In the genomic region with DNA sequence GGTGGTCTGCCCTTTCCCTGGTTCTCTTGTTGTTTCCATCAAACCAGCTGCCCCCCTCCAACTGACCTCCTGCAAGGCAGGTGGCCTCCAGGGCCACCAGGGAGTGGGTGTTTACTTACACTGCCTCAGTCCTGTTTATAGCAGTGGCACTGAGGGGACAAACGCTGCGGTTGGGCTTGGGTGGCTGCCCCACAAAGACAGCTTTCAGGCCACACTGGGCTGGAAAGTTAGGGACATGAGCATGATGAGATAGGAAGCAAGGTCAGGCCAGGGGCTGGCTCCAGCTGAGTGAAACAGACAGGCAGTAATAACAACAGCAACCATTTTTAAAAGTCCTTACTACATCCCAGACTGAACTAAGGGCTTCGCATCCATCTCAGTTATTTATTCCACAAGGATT, we compare ENCODE assay signal across 17 cellular contexts. TPM values are rescaled to one million over a fixed set of nuclear protein-coding genes. Genes with fewer than 3 reads are reported as not detected.
A peak's percentile ranks its signal among the peaks of the same experiment; 100 is the strongest.
DNase-seq lines count a peak whose midpoint lies in the region; TF ChIP-seq lines count a peak whose summit lies in the region.
"Had no signal": no experiment of that assay in that cellular context is flagged by ENCODE, and none has a peak within 500 bp of the region (broad histone marks: within the 10 kb centered on the region; RNA-seq: fewer than 3 reads in every experiment).

No MANE protein-coding gene starts in this region.

- no peak overlapping the region for H3K4me3 Mint-ChIP-seq in activated naive CD4-positive, alpha-beta T cell treated with anti-CD3 and anti-CD28 coated beads, Interleukin-2, amount 10 ng/mL, durations not matched to agents 7 days and 5 days
- H3K4me3 Mint-ChIP-seq in activated naive CD4-positive, alpha-beta T cell treated with anti-CD3 and anti-CD28 coated beads for 36 hours, result no peak overlapping the region
- H3K4me3 Mint-ChIP-seq: CD4-positive, alpha-beta memory T cell; GM23338 had no signal

- intact Hi-C loops in activated naive CD4-positive, alpha-beta T cell treated with anti-CD3 and anti-CD28 coated beads for 36 hours (cut with micrococcal nuclease), result no loop called here
- intact Hi-C loops in adrenal gland (cut with DNase I), result loop anchor here in 1 of 2 donors (10.0 kb wide), 1 partner anchor 141 kb away; no protein-coding TSS in a partner anchor

- H3K27me3 ChIP-seq in adrenal gland, result no peaks in the 10 kb centered on the region

- WGBS in adrenal gland, 4 donors, result 26 to 80% (median 44%) methylated on average over 1 to 3 of the region's 3 CpGs

- TF ChIP-seq POLR2A in adrenal gland (IDR thresholded peaks at IDR 0.05), result no peak

- peaks cover 2% of the 10 kb centered on the region for H3K36me3 Mint-ChIP-seq in activated naive CD4-positive, alpha-beta T cell treated with anti-CD3 and anti-CD28 coated beads, Interleukin-2, amount 10 ng/mL, durations not matched to agents 7 days and 5 days
- peaks cover 46% of the 10 kb centered on the region for H3K36me3 Mint-ChIP-seq in activated naive CD4-positive, alpha-beta T cell treated with anti-CD3 and anti-CD28 coated beads for 36 hours (ENCODE audit: low read depth)

- CTCF ChIA-PET in activated naive CD4-positive, alpha-beta T cell treated with anti-CD3 and anti-CD28 coated beads, Interleukin-2, amount 10 ng/mL, durations not matched to agents 7 days and 5 days (lab: Charles Lee), result interaction anchor here (1.4 to 1.8 kb wide), 2 partner anchors 14 to 23 kb away, joined by 5 to 6 read pairs; no protein-coding TSS in a partner anchor
- CTCF ChIA-PET in activated naive CD4-positive, alpha-beta T cell treated with anti-CD3 and anti-CD28 coated beads for 36 hours (lab: Charles Lee), result no interaction called here

- H3K9me3 ChIP-seq in adrenal gland (replicated peaks in 1 of 3), result peaks cover 0 to 14% (median 0%) of the 10 kb centered on the region in 3 donors

- H3K4me3 ChIP-seq in adrenal gland, result no peak overlapping the region
- H3K4me3 ChIP-seq: A549, GM23338 had no signal

- H3K4me1 Mint-ChIP-seq in activated naive CD4-positive, alpha-beta T cell treated with anti-CD3 and anti-CD28 coated beads, Interleukin-2, amount 10 ng/mL, durations not matched to agents 7 days and 5 days, result no peaks in the 10 kb centered on the region
- H3K4me1 Mint-ChIP-seq in activated naive CD4-positive, alpha-beta T cell treated with anti-CD3 and anti-CD28 coated beads for 36 hours (ENCODE audit: low read depth), result no peaks in the 10 kb centered on the region
- H3K4me1 Mint-ChIP-seq: GM23338 had no signal

- peaks cover 36% of the 10 kb centered on the region for H3K9me3 Mint-ChIP-seq in activated naive CD4-positive, alpha-beta T cell treated with anti-CD3 and anti-CD28 coated beads, Interleukin-2, amount 10 ng/mL, durations not matched to agents 7 days and 5 days
- H3K9me3 Mint-ChIP-seq in activated naive CD4-positive, alpha-beta T cell treated with anti-CD3 and anti-CD28 coated beads for 36 hours, result peaks cover 29% of the 10 kb centered on the region

- no peaks in the 10 kb centered on the region for H3K27me3 Mint-ChIP-seq in activated naive CD4-positive, alpha-beta T cell treated with anti-CD3 and anti-CD28 coated beads, Interleukin-2, amount 10 ng/mL, durations not matched to agents 7 days and 5 days
- no peaks in the 10 kb centered on the region for H3K27me3 Mint-ChIP-seq in activated naive CD4-positive, alpha-beta T cell treated with anti-CD3 and anti-CD28 coated beads for 36 hours (ENCODE audit: low read depth)
- H3K27me3 Mint-ChIP-seq: CD4-positive, alpha-beta memory T cell had no signal

- H3K36me3 ChIP-seq in adrenal gland (replicated peaks in 1 of 2), result no peaks in the 10 kb centered on the region

- peak overlapping the region; percentile 33 for H3K27ac Mint-ChIP-seq in activated naive CD4-positive, alpha-beta T cell treated with anti-CD3 and anti-CD28 coated beads, Interleukin-2, amount 10 ng/mL, durations not matched to agents 7 days and 5 days
- no peak overlapping the region for H3K27ac Mint-ChIP-seq in activated naive CD4-positive, alpha-beta T cell treated with anti-CD3 and anti-CD28 coated beads for 36 hours
- H3K27ac Mint-ChIP-seq: CD4-positive, alpha-beta memory T cell; GM23338 had no signal

- peaks cover 7 to 8% of the 10 kb centered on the region in 2 donors for H3K4me1 ChIP-seq in adrenal gland (replicated peaks in 1 of 2)
- H3K4me1 ChIP-seq: A549 had no signal

- H3K27ac ChIP-seq in adrenal gland, result peak overlapping the region in 1 of 5 donors; percentile 31
- H3K27ac ChIP-seq: 22Rv1, A549, C4-2B had no signal

- no peak for TF ChIP-seq CTCF in adrenal gland (IDR thresholded peaks at IDR 0.05)

- no peak for DNase-seq in activated naive CD4-positive, alpha-beta T cell treated with anti-CD3 and anti-CD28 coated beads, Interleukin-2, amount 10 ng/mL, durations not matched to agents 7 days and 5 days
- DNase-seq in activated naive CD4-positive, alpha-beta T cell treated with anti-CD3 and anti-CD28 coated beads for 36 hours, result no peak
- DNase-seq in adrenal gland (peak in 6 of 7 donors; percentile 28 to 68 (median 52)), myocyte (ENCODE audit: low read depth) (peak; percentile 57), HUDEP-2 (lab: John Stamatoyannopoulos, UW; ENCODE audit: unreplicated experiment in 76 of 76) (no peak), cerebellar cortex (ENCODE audit: low spot score) (no peak)
- DNase-seq in stimulated activated naive CD4-positive, alpha-beta T cell treated with Interleukin-2 at 50 U/mL for 16 hours (lab: John Stamatoyannopoulos, UW), result no peak
- DNase-seq: AML-193; CD4-positive, alpha-beta memory T cell; DMS153; DMS79; GDM1; H7 had no signal

RNA-seq across cellular contexts. Expression of gene BOD1, which starts 20.6 kb away (rescaled TPM):
- 10 to 100 TPM; 35.3 to 36.9 TPM for total RNA-seq in activated naive CD4-positive, alpha-beta T cell treated with anti-CD3 and anti-CD28 coated beads for 36 hours
- total RNA-seq in adrenal gland (10 to 100 TPM; 41.4 to 65.3 (median 54.2) TPM), myocyte (91.8 and 110 TPM in 2 replicates)
- 10 to 100 TPM; 30.0 to 98.6 (median 35.2) TPM for polyA plus RNA-seq in adrenal gland
- 86.1 TPM for polyA plus RNA-seq in myocyte (2012)

Comparison
In these comparisons a context has a peak if more than half of its experiments do, and no peak if none do; other contexts are left out.
1. DNase-seq: peak in adrenal gland (6 of 7) and myocyte (single experiment); none in activated naive CD4-positive, alpha-beta T cell treated with anti-CD3 and anti-CD28 coated beads, Interleukin-2, amount 10 ng/mL, durations not matched to agents 7 days and 5 days (single experiment), activated naive CD4-positive, alpha-beta T cell treated with anti-CD3 and anti-CD28 coated beads for 36 hours (single experiment), HUDEP-2 (0 of 76), cerebellar cortex (single experiment) and stimulated activated naive CD4-positive, alpha-beta T cell treated with Interleukin-2 at 50 U/mL for 16 hours (single experiment).